ENCODE assay signal across 15 cellular contexts in the genomic region with DNA sequence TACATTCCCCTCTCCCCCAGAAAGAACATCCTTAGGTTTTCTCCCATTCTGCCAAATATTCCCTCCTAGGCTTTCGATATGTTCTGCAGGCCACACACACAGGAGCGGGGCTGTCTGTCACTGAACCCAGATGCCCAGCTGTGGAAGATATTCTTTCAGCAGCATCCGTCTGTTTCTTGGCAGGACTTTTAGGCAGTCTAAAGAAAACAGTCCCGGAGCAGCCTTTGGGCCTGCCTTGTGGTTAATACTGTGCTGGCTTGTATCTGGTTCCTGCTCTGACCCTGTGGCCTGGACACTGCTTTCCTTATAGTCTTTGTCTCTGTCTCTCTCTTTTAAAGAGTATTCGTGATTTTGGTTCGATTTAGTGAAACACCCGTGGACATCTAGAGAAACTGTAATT.
A peak's percentile ranks its signal among the peaks of the same experiment; 100 is the strongest.
DNase-seq lines count a peak whose midpoint lies in the region; ATAC-seq and TF ChIP-seq lines count a peak whose summit lies in the region.
"Had no signal": no experiment of that assay in that cellular context is flagged by ENCODE, and none has a peak within 500 bp of the region (broad histone marks: within the 10 kb centered on the region; RNA-seq: fewer than 3 reads in every experiment).

No MANE protein-coding gene starts in this region.

- no peak for TF ChIP-seq EP300 in gastroesophageal sphincter (IDR thresholded peaks at IDR 0.05)

- no peak overlapping the region for H4K5ac ChIP-seq in H9 (ENCODE audit: insufficient read length, low read depth, low read length)

- no peaks in the 10 kb centered on the region for H3K23me2 ChIP-seq in H9 (ENCODE audit: insufficient read length, low read depth, low read length, poor library complexity, severe bottlenecking)

- H3K27me3 ChIP-seq in AG04450 (ENCODE audit: control insufficient read depth, insufficient read depth, low read length) (no peaks in the 10 kb centered on the region), adipocyte (replicated peaks; ENCODE audit: control insufficient read depth, insufficient read depth, low read length) (no peaks in the 10 kb centered on the region), trophoblast cell (ENCODE audit: insufficient read depth, low read length) (no peaks in the 10 kb centered on the region), gastroesophageal sphincter (no peaks in the 10 kb centered on the region), H9 (ENCODE audit: insufficient read depth, low read length) (no peaks in the 10 kb centered on the region)

- no peak overlapping the region for H2AK5ac ChIP-seq in trophoblast cell (ENCODE audit: low read length)
- H2AK5ac ChIP-seq in H9 (ENCODE audit: insufficient read length, low read length) = no peak overlapping the region

- H4K91ac ChIP-seq in trophoblast cell (ENCODE audit: low read depth, low read length) (no peak overlapping the region), H9 (ENCODE audit: insufficient read length, low read depth, low read length) (no peak overlapping the region)

- H4K20me1 ChIP-seq in H9 (ENCODE audit: control insufficient read depth, insufficient read depth, insufficient read length) = no peaks in the 10 kb centered on the region

- TF ChIP-seq CTCF in AG04450 (IDR thresholded peaks at IDR 0.05; ENCODE audit: low read depth, low read length) (no peak), gastroesophageal sphincter (IDR thresholded peaks at IDR 0.05) (no peak), H9 (conservative IDR thresholded peaks at IDR 0.05) (no peak)

- H3K23ac ChIP-seq in trophoblast cell (ENCODE audit: low read length) = no peak overlapping the region
- no peak overlapping the region for H3K23ac ChIP-seq in H9 (ENCODE audit: insufficient read length, low read depth, low read length)

- H2BK20ac ChIP-seq in H9 (ENCODE audit: low read depth, low read length, poor library complexity, severe bottlenecking) = no peak overlapping the region

- peaks cover 0 to 3% of the 10 kb centered on the region in 2 experiments; a peak in 2 of 4 replicates for H3K4me1 Mint-ChIP-seq in H9
- H3K4me1 Mint-ChIP-seq: B cell had no signal

- POLR2A ChIA-PET in AG04450 (lab: Yijun Ruan, JAX) = no interaction called here

- H3K36me3 Mint-ChIP-seq in H9 (ENCODE audit: insufficient read depth in 1 of 3, low read depth in 3 of 3) = no peaks in the 10 kb centered on the region; a peak in 1 of 7 replicates

- H3K36me3 ChIP-seq in adipocyte (ENCODE audit: control insufficient read depth, insufficient read depth, low read length, severe bottlenecking) = peaks cover 2% of the 10 kb centered on the region
- H3K36me3 ChIP-seq in trophoblast cell (ENCODE audit: control insufficient read depth in 1 of 2, insufficient read depth in 2 of 2, low read length in 2 of 2) = no peaks in the 10 kb centered on the region
- H3K36me3 ChIP-seq in gastroesophageal sphincter = no peaks in the 10 kb centered on the region

- no CpG with 5 or more reads among the region's 7 CpGs for WGBS in trophoblast cell (ENCODE audit: extremely low coverage, insufficient coverage, insufficient read length)
- WGBS in gastroesophageal sphincter (ENCODE audit: low coverage in 1 of 2), 2 donors = 60 to 80% methylated on average over 3 to 7 of the region's 7 CpGs
- WGBS in H9 (ENCODE audit: extremely low coverage, insufficient read length, low lambda C conversion rate) = no CpG with 5 or more reads among the region's 7 CpGs

- H3K4me1 ChIP-seq in adipocyte (ENCODE audit: control insufficient read depth, insufficient read depth, low read length) (peaks cover 9% of the 10 kb centered on the region), trophoblast cell (ENCODE audit: control insufficient read depth in 1 of 2, insufficient read depth in 2 of 2, low read length in 2 of 2) (no peaks in the 10 kb centered on the region), gastroesophageal sphincter (no peaks in the 10 kb centered on the region), H9 (ENCODE audit: insufficient read depth, low read length) (no peaks in the 10 kb centered on the region)

- H3K4ac ChIP-seq in trophoblast cell (ENCODE audit: low read depth, low read length) (no peak overlapping the region), H9 (ENCODE audit: low read depth, low read length) (no peak overlapping the region)

- H3K79me2 ChIP-seq in trophoblast cell (ENCODE audit: control insufficient read depth, insufficient read depth, low read length, poor library complexity) (no peaks in the 10 kb centered on the region), H9 (ENCODE audit: insufficient read depth, low read length) (no peaks in the 10 kb centered on the region)

- no peak for TF ChIP-seq POLR2A in gastroesophageal sphincter (IDR thresholded peaks at IDR 0.05)

- no peak overlapping the region; a peak in 2 of 7 replicates for H3K27ac Mint-ChIP-seq in H9
- H3K27ac Mint-ChIP-seq: B cell; naive thymus-derived CD8-positive, alpha-beta T cell had no signal

- DNase-seq in AG04450 (ENCODE audit: low read depth, low spot score) (no peak), adipocyte (ENCODE audit: low read depth) (no peak), head of caudate nucleus (peak in 24 of 42 donors; percentile 1 to 62 (median 22)), trophoblast cell (no peak), T-helper 1 cell (no peak), H9 (no peak)
- DNase-seq: activated CD4-positive, CD25-positive, alpha-beta regulatory T cell; dermis blood vessel endothelial cell; naive thymus-derived CD8-positive, alpha-beta T cell; stimulated activated naive CD8-positive, alpha-beta T cell treated with anti-CD3 and anti-CD28 coated beads, Interleukin-15, amount 100 ng/mL, for 72 hours had no signal

- H3K27ac ChIP-seq in AG04450 (ENCODE audit: low read depth, low read length) (peak overlapping the region; percentile 40), trophoblast cell (ENCODE audit: low read depth, low read length) (no peak overlapping the region), gastroesophageal sphincter (no peak overlapping the region), H9 (ENCODE audit: insufficient read length, low read depth, low read length) (no peak overlapping the region)
- H3K27ac ChIP-seq: HL-60, RWPE1 had no signal

- H3K4me2 ChIP-seq in trophoblast cell (ENCODE audit: low read length) (no peak overlapping the region), H9 (ENCODE audit: insufficient read depth, insufficient read length, low read length) (no peak overlapping the region)

- no peak overlapping the region for H3K4me3 ChIP-seq in AG04450 (ENCODE audit: low read depth, low read length)
- H3K4me3 ChIP-seq in adipocyte (ENCODE audit: low read length) = no peak overlapping the region
- H3K4me3 ChIP-seq in trophoblast cell (ENCODE audit: low read depth, low read length) = no peak overlapping the region
- no peak overlapping the region for H3K4me3 ChIP-seq in gastroesophageal sphincter

- H3K9ac ChIP-seq in adipocyte (ENCODE audit: low read length) = peak overlapping the region; percentile 58
- peak overlapping the region; percentile 72 for H3K9ac ChIP-seq in trophoblast cell (ENCODE audit: low read length)
- no peak overlapping the region for H3K9ac ChIP-seq in H9 (ENCODE audit: extremely low read depth, insufficient read length, low read length)

- H2AFZ ChIP-seq in trophoblast cell (ENCODE audit: insufficient read depth, low read length, poor library complexity) (no peak overlapping the region), H9 (ENCODE audit: low read length) (no peak overlapping the region)

- H4K12ac ChIP-seq in trophoblast cell (ENCODE audit: low read depth, low read length) = no peak overlapping the region

- no peak overlapping the region for H3K14ac ChIP-seq in trophoblast cell (ENCODE audit: low read length)
- H3K14ac ChIP-seq in H9 (ENCODE audit: insufficient read depth, low read length) = no peak overlapping the region

- H2BK12ac ChIP-seq in trophoblast cell (ENCODE audit: low read length) (no peak overlapping the region), H9 (ENCODE audit: insufficient read length, low read depth, low read length) (no peak overlapping the region)

- H3K9me3 Mint-ChIP-seq in H9 = no peaks in the 10 kb centered on the region
- H3K9me3 Mint-ChIP-seq: naive thymus-derived CD8-positive, alpha-beta T cell; stimulated activated naive CD8-positive, alpha-beta T cell treated with anti-CD3 and anti-CD28 coated beads, Interleukin-15, amount 100 ng/mL, for 72 hours had no signal

- H2BK15ac ChIP-seq in H9 (ENCODE audit: low read depth, low read length) = no peak overlapping the region

- H3K18ac ChIP-seq in trophoblast cell (ENCODE audit: low read length) = no peak overlapping the region
- H3K18ac ChIP-seq in H9 (ENCODE audit: insufficient read length, low read depth, low read length) = no peak overlapping the region

- H3K56ac ChIP-seq in H9 (ENCODE audit: insufficient read length, low read depth, low read length) = no peak overlapping the region

- no peaks in the 10 kb centered on the region for H3K27me3 Mint-ChIP-seq in H9 (ENCODE audit: low read depth)
- H3K27me3 Mint-ChIP-seq: B cell; naive thymus-derived CD8-positive, alpha-beta T cell; stimulated activated naive CD8-positive, alpha-beta T cell treated with anti-CD3 and anti-CD28 coated beads, Interleukin-15, amount 100 ng/mL, for 72 hours had no signal

- CTCF ChIA-PET in AG04450 (lab: Charles Lee) = no interaction called here

- ATAC-seq in gastroesophageal sphincter (no peak), HG02763 (IDR thresholded peaks at IDR 0.05; ENCODE audit: unreplicated experiment) (no peak)
- ATAC-seq: naive thymus-derived CD8-positive, alpha-beta T cell; stimulated activated naive CD8-positive, alpha-beta T cell treated with anti-CD3 and anti-CD28 coated beads, Interleukin-15, amount 100 ng/mL, for 72 hours had no signal

- no peak overlapping the region for H4K8ac ChIP-seq in trophoblast cell (ENCODE audit: low read depth, low read length)
- H4K8ac ChIP-seq in H9 (replicated peaks; ENCODE audit: insufficient read length, low read depth, low read length) = no peak overlapping the region

- intact Hi-C loops in head of caudate nucleus (cut with DNase I) = no loop called here

- no peak overlapping the region for H3K4me3 Mint-ChIP-seq in H9
- H3K4me3 Mint-ChIP-seq: B cell; naive thymus-derived CD8-positive, alpha-beta T cell; stimulated activated naive CD8-positive, alpha-beta T cell treated with anti-CD3 and anti-CD28 coated beads, Interleukin-15, amount 100 ng/mL, for 72 hours had no signal

- H2BK120ac ChIP-seq in trophoblast cell (ENCODE audit: insufficient read depth, low read length, poor library complexity) (no peak overlapping the region), H9 (ENCODE audit: low read depth, low read length, poor library complexity, severe bottlenecking) (no peak overlapping the region)

- no peaks in the 10 kb centered on the region for H3K79me1 ChIP-seq in trophoblast cell (ENCODE audit: low read length)
- no peaks in the 10 kb centered on the region for H3K79me1 ChIP-seq in H9 (ENCODE audit: insufficient read depth, low read depth, low read length, poor library complexity, severe bottlenecking)

- H3K9me3 ChIP-seq in AG04450 (ENCODE audit: control insufficient read depth, insufficient read depth, low read length) (no peaks in the 10 kb centered on the region), adipocyte (ENCODE audit: control insufficient read depth, low read length) (no peaks in the 10 kb centered on the region), trophoblast cell (ENCODE audit: insufficient read depth, low read depth, low read length) (no peaks in the 10 kb centered on the region), gastroesophageal sphincter (no peaks in the 10 kb centered on the region), H9 (ENCODE audit: control insufficient read depth, low read depth, low read length) (no peaks in the 10 kb centered on the region)

- H3T11ph ChIP-seq in H9 (ENCODE audit: low read length) = no peak overlapping the region

- H2BK5ac ChIP-seq in trophoblast cell (ENCODE audit: low read depth, low read length, poor library complexity) (no peak overlapping the region), H9 (ENCODE audit: insufficient read length, low read length) (no peak overlapping the region)

Comparison
In these comparisons a context has a peak if more than half of its experiments do, and no peak if none do; other contexts are left out.
1. DNase-seq: peak in head of caudate nucleus (24 of 42); none in AG04450 (single experiment), adipocyte (single experiment), trophoblast cell (0 of 2), T-helper 1 cell (0 of 5) and H9 (single experiment).